Comparison of ENCODE assay signal across 18 cellular contexts in the genomic region with DNA sequence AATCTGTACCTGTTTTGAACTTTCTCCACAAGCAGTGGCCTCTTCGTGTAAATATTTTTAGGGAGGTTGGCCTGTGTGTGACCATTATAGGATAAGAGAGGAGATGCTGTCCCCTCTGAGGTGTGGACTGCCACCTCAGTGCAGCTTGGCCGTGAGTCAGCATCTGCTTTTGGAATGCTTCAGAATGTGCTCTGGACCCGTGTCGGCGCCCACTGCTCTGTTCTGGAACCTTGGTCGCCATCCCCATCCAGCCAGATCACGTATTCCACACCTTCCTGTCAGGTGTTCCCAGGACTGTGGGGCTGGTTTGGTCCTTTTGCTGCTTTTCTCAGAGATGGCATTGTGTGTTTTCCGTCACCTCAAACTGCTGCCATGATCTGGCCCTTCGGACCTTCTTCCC.
"Had no signal": no experiment of that assay in that cellular context is flagged by ENCODE, and none has a peak within 500 bp of the region (broad histone marks: within the 10 kb centered on the region; RNA-seq: fewer than 3 reads in every experiment).

No MANE protein-coding gene starts in this region.

- H3K36me3 ChIP-seq: gastrocnemius medialis, left ventricle myocardium inferior, ovary, stomach, thoracic aorta had no signal

- H3K27me3 Mint-ChIP-seq: activated T-helper 17 cell treated with anti-CD3 and anti-CD28 coated beads, Interleukin-2, amount 50 U/mL, for 72 hours had no signal

- H3K27me3 ChIP-seq: gastrocnemius medialis, ovary, stomach had no signal

- H3K4me3 ChIP-seq: gastrocnemius medialis, left ventricle myocardium inferior, ovary, stomach, thoracic aorta had no signal

- H3K4me3 Mint-ChIP-seq: activated naive CD4-positive, alpha-beta T cell treated with anti-CD3 and anti-CD28 coated beads for 36 hours; activated T-helper 17 cell treated with anti-CD3 and anti-CD28 coated beads, Interleukin-2, amount 50 U/mL, for 72 hours; nephron progenitor cell had no signal

- H3K9me3 ChIP-seq: gastrocnemius medialis, left ventricle myocardium inferior, ovary, stomach, thoracic aorta had no signal

- H3K27ac Mint-ChIP-seq: activated naive CD4-positive, alpha-beta T cell treated with anti-CD3 and anti-CD28 coated beads for 36 hours; activated T-helper 17 cell treated with anti-CD3 and anti-CD28 coated beads, Interleukin-2, amount 50 U/mL, for 72 hours had no signal

- ATAC-seq: activated T-helper 17 cell treated with anti-CD3 and anti-CD28 coated beads, Interleukin-2, amount 50 U/mL, for 72 hours; gastrocnemius medialis had no signal

- H3K27ac ChIP-seq: gastrocnemius medialis, left ventricle myocardium inferior, ovary, stomach, thoracic aorta had no signal

- DNase-seq: activated CD4-positive, alpha-beta T cell treated with anti-CD3 and anti-CD28 coated beads for 48 hours; activated naive CD4-positive, alpha-beta T cell treated with anti-CD3 and anti-CD28 coated beads for 36 hours; activated T-cell treated with anti-CD3 and anti-CD28 coated beads for 4 hours; effector CD4-positive, alpha-beta T cell; gastrocnemius medialis; left ventricle myocardium inferior; nephron progenitor cell; ovary; stimulated activated CD4-positive, alpha-beta T cell treated with anti-CD3 and anti-CD28 coated beads, Interleukin-15, amount 100 ng/mL, for 24 hours; stimulated activated CD4-positive, alpha-beta T cell treated with anti-CD3 and anti-CD28 coated beads, Interleukin-4, amount 100 ng/mL, for 24 hours; stomach; T1000 had no signal

- H3K9me3 Mint-ChIP-seq: activated naive CD4-positive, alpha-beta T cell treated with anti-CD3 and anti-CD28 coated beads for 36 hours; activated T-helper 17 cell treated with anti-CD3 and anti-CD28 coated beads, Interleukin-2, amount 50 U/mL, for 72 hours; nephron progenitor cell had no signal

- FAIRE-seq: astrocyte, colon, keratinocyte, urothelium cell line had no signal
